8 cellular contexts compared by ENCODE assay signal in the genomic region with DNA sequence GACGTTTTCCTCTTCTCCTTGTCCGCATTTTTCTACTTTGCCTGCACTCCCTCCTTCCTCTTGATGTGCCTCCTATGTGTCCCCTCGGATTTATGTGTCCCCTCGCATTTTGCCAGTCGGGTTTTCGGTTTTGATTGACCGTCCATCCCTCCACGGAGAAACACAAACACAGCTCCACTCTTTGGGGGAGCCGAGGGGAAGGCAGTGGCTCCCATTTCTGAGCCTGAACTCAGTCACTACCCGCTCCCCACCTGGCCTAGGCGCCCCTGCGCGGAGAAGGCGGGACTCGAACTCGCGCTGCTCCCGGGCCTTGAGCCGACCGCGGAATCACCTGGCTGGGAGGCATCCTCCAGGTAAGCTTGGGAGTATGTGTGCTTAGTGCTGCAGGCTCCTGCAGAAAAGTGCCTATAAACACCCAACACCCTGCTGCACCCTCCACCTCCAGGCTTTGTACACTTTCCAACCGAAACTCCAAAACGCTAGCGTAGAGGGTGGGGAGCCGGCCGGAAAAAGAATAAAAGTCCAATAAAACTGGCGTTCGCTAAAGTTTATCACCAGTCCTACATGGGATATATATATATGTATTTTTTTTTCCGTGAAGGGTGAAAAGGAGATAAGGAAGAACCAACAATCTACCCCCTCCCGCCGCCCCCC. TPM values are rescaled to one million over a fixed set of nuclear protein-coding genes. Genes with fewer than 3 reads are reported as not detected.
A peak's percentile ranks its signal among the peaks of the same experiment; 100 is the strongest.
DNase-seq lines count a peak whose midpoint lies in the region; ATAC-seq lines count a peak whose summit lies in the region.

No MANE protein-coding gene starts in this region.

- no peaks in the 10 kb centered on the region for H3K9me3 Mint-ChIP-seq in central memory CD8-positive, alpha-beta T cell
- no peaks in the 10 kb centered on the region for H3K9me3 Mint-ChIP-seq in naive thymus-derived CD8-positive, alpha-beta T cell

- peak overlapping the region; percentile 97 for H3K27ac Mint-ChIP-seq in central memory CD8-positive, alpha-beta T cell (ENCODE audit: low read depth)
- peak overlapping the region; percentile 93 to 100 (median 98) for H3K27ac Mint-ChIP-seq in naive thymus-derived CD8-positive, alpha-beta T cell

- H3K4me1 Mint-ChIP-seq in central memory CD8-positive, alpha-beta T cell: peaks cover 38% of the 10 kb centered on the region
- H3K4me1 Mint-ChIP-seq in naive thymus-derived CD8-positive, alpha-beta T cell: peaks cover 11 to 29% (median 18%) of the 10 kb centered on the region in 4 donors

- H3K36me3 Mint-ChIP-seq in central memory CD8-positive, alpha-beta T cell (ENCODE audit: insufficient read depth): peaks cover 44% of the 10 kb centered on the region
- H3K36me3 Mint-ChIP-seq in naive thymus-derived CD8-positive, alpha-beta T cell: no peaks in the 10 kb centered on the region

- intact Hi-C loops in Right ventricle myocardium inferior (cut with DNase I) (loop anchor here (5.0 kb wide), 1 partner anchor 238 kb away; no protein-coding TSS in a partner anchor), cardiac septum (cut with DNase I) (no loop called here)

- no peaks in the 10 kb centered on the region for H3K4me1 ChIP-seq in urinary bladder (ENCODE audit: insufficient read depth)

- POLR2A ChIA-PET in naive thymus-derived CD8-positive, alpha-beta T cell (lab: Charles Lee): interaction anchor here (0.7 to 6.3 kb wide), 28 partner anchors 9 to 397 kb away, joined by 3 to 53 read pairs (median 4); a partner anchor contains a TSS

- 12% methylated on average over 31 of the region's 31 CpGs for WGBS in urinary bladder

- ATAC-seq in Right ventricle myocardium inferior (no peak), HG02610 (IDR thresholded peaks at IDR 0.05; ENCODE audit: unreplicated experiment) (no peak)
- ATAC-seq in central memory CD8-positive, alpha-beta T cell (replicated peaks; ENCODE audit: extremely low read depth, poor library complexity, severe bottlenecking): no peak
- ATAC-seq in naive thymus-derived CD8-positive, alpha-beta T cell: no peak

- no peaks in the 10 kb centered on the region for H3K36me3 ChIP-seq in urinary bladder (ENCODE audit: insufficient read depth)

- peak overlapping the region; percentile 95 for H3K4me3 Mint-ChIP-seq in central memory CD8-positive, alpha-beta T cell
- peak overlapping the region; percentile 95 to 99 (median 96) for H3K4me3 Mint-ChIP-seq in naive thymus-derived CD8-positive, alpha-beta T cell

- no peaks in the 10 kb centered on the region for H3K27me3 Mint-ChIP-seq in central memory CD8-positive, alpha-beta T cell
- peaks cover 0 to 5% (median 0%) of the 10 kb centered on the region in 5 donors for H3K27me3 Mint-ChIP-seq in naive thymus-derived CD8-positive, alpha-beta T cell

- peak overlapping the region; percentile 59 for H3K27ac ChIP-seq in urinary bladder (ENCODE audit: low read depth)

- DNase-seq in Right ventricle myocardium inferior (ENCODE audit: missing footprints) (peak; percentile 62), cardiac septum (ENCODE audit: low spot score) (no peak), epidermal melanocyte (ENCODE audit: insufficient read length, low spot score) (no peak), middle frontal gyrus (ENCODE audit: extremely low spot score, low spot score) (no peak)
- DNase-seq in central memory CD8-positive, alpha-beta T cell (ENCODE audit: low spot score in 2 of 2): no peak
- DNase-seq in naive thymus-derived CD8-positive, alpha-beta T cell: peak in 5 of 10 donors; percentile 31 to 59 (median 46)

- H3K4me3 ChIP-seq in urinary bladder (ENCODE audit: low read depth, low read length): peak overlapping the region; percentile 90

RNA-seq across cellular contexts. Expression of a gene that starts 3.4 kb away (rescaled TPM):
- total RNA-seq in Right ventricle myocardium inferior (214 TPM), cardiac septum (478 TPM), urinary bladder (203 TPM)
- 10 to 100 TPM; 89.3 to 93.3 TPM for total RNA-seq in naive thymus-derived CD8-positive, alpha-beta T cell
- 10 to 100 TPM; 69.3 to 94.1 (median 84.9) TPM for polyA plus RNA-seq in naive thymus-derived CD8-positive, alpha-beta T cell
- polyA plus RNA-seq in urinary bladder: 25.3 TPM

RNA-seq across cellular contexts. Expression of a gene that starts 50.9 kb away (rescaled TPM):
- 16.5 TPM for total RNA-seq in Right ventricle myocardium inferior
- 13.0 TPM for total RNA-seq in cardiac septum
- 10 to 100 TPM; 10.6 to 14.0 TPM for total RNA-seq in naive thymus-derived CD8-positive, alpha-beta T cell
- polyA plus RNA-seq in naive thymus-derived CD8-positive, alpha-beta T cell: 1 to 10 TPM; 2.1 to 4.2 (median 2.5) TPM
- 3.6 TPM for total RNA-seq in urinary bladder
- polyA plus RNA-seq in urinary bladder: 5.8 TPM
